Comparison of ENCODE assay signal across 1 cellular context in the genomic region with DNA sequence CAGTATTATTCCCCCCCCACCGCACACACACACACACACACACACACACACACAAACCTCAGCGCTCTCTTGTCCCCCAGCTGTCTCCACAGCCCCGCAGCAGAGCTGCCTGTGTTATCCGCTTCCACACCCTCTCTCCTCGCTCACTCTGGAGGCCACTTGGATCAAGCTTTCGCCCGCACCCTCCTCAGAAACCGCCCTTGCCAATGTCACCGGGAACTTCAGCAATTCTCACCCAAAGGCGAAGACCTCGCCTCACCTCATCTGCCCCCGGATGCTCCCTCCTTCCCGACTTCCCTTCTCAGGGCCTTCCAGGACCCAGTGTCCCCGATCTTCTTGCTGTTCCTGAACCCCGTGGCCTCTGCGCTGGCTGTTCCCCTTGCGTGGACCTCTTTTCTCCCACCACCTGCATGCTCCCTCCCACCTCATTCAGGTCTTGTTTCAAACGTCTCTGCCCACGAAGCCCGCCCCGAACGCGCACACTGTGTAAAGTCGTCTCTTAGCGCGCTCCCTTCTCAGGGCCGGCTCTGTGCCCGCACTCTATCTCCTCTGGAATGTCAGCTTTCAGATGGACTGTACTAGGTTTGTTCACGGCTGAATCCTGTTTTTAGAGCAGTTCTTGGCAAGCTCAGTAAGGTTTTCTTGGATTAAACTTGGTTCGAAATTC.
TF ChIP-seq lines count a peak whose summit lies in the region.

No MANE protein-coding gene starts in this region.

TF ChIP-seq in GM12878, 131 proteins besides CTCF, POLR2A, EP300 and RAD21:
- 0 out of 2 replicates have a peak, but pooled peaks have one; percentile 14 for TF ChIP-seq NBN (IDR thresholded peaks at IDR 0.05)
- 0 out of 2 replicates have a peak, but pooled peaks have one; percentile 14 for TF ChIP-seq EZH2 (IDR thresholded peaks at IDR 0.05; ENCODE audit: borderline replicate concordance, control insufficient read depth, low read depth, low read length)
- 0 out of 2 replicates have a peak, but pooled peaks have one; percentile 16 for TF ChIP-seq HDGF (IDR thresholded peaks at IDR 0.05)
- TF ChIP-seq, protein P1, sequence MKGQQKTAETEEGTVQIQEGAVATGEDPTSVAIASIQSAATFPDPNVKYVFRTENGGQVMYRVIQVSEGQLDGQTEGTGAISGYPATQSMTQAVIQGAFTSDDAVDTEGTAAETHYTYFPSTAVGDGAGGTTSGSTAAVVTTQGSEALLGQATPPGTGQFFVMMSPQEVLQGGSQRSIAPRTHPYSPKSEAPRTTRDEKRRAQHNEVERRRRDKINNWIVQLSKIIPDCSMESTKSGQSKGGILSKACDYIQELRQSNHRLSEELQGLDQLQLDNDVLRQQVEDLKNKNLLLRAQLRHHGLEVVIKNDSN (IDR thresholded peaks at IDR 0.05; ENCODE audit: borderline replicate concordance, extremely low read length, insufficient read depth, low read depth, low read length), result no peak
